In genomic region chr6:32473378-32474348, GRCh38 we compare ENCODE assay signal across 8 cellular contexts. TPM values are rescaled to one million over a fixed set of nuclear protein-coding genes. Genes with fewer than 3 reads are reported as not detected.
DNase-seq lines count a peak whose midpoint lies in the region; ATAC-seq, FAIRE-seq and TF ChIP-seq lines count a peak whose summit lies in the region.
"Not testable (repeated sequence)": the region's sequence is repeated elsewhere in the genome, so short reads cannot be mapped to it uniquely, and the experiment has no call there.
"Had no signal": no experiment of that assay in that cellular context is flagged by ENCODE, and none has a peak within 500 bp of the region (broad histone marks: within the 10 kb centered on the region; RNA-seq: fewer than 3 reads in every experiment).

No MANE protein-coding gene starts in this region.

- H3K27ac Mint-ChIP-seq in naive B cell: peak overlapping the region; percentile 99 to 100 (median 100)

- H3K27ac ChIP-seq in gastroesophageal sphincter: peak overlapping the region in 2 of 4 donors; percentile 37 to 51

- not testable (repeated sequence) for FAIRE-seq in HTR-8/SVneo (lab: Jason Lieb, UNC)
- peak; percentile 77 for FAIRE-seq in TTC549 (lab: Jason Lieb, UNC)

- H3K4me1 ChIP-seq in gastroesophageal sphincter: not testable (repeated sequence)

- not testable (repeated sequence) for H3K36me3 ChIP-seq in gastroesophageal sphincter

- DNase-seq in HTR-8/SVneo (ENCODE audit: insufficient read length, low spot score) (peak; percentile 12), naive B cell (peak; percentile 81)

- WGBS in gastroesophageal sphincter (ENCODE audit: low coverage in 1 of 2), 2 donors: 42 to 61% methylated on average over 6 to 9 of the region's 10 CpGs

- not testable (repeated sequence) for TF ChIP-seq EP300 in gastroesophageal sphincter (IDR thresholded peaks at IDR 0.05)

- H3K9me3 Mint-ChIP-seq in naive B cell: peaks cover 0 to 24% (median 6%) of the 10 kb centered on the region in 7 donors

- ATAC-seq in GM18498 (IDR thresholded peaks at IDR 0.05; ENCODE audit: unreplicated experiment): peak; percentile 96
- peak; percentile 73 for ATAC-seq in GM19467 (IDR thresholded peaks at IDR 0.05; ENCODE audit: unreplicated experiment)
- ATAC-seq in HG02852 (IDR thresholded peaks at IDR 0.05; ENCODE audit: unreplicated experiment): peak; percentile 96
- ATAC-seq in gastroesophageal sphincter: peak; percentile 87
- ATAC-seq in naive B cell (ENCODE audit: low read depth in 2 of 2): peak; percentile 90 to 92

- not testable (repeated sequence) for H3K27me3 ChIP-seq in gastroesophageal sphincter

- H3K4me3 Mint-ChIP-seq in naive B cell: peak overlapping the region; percentile 72 to 93 (median 84)

- H3K36me3 Mint-ChIP-seq in naive B cell: peaks cover 0 to 10% of the 10 kb centered on the region in 2 donors

- H3K27me3 Mint-ChIP-seq in naive B cell: not testable (repeated sequence)

- not testable (repeated sequence) for TF ChIP-seq CTCF in gastroesophageal sphincter (IDR thresholded peaks at IDR 0.05)

- peaks cover 26 to 40% (median 26%) of the 10 kb centered on the region in 3 donors for H3K4me1 Mint-ChIP-seq in naive B cell

- not testable (repeated sequence) for H3K4me3 ChIP-seq in gastroesophageal sphincter

- not testable (repeated sequence) for TF ChIP-seq POLR2A in gastroesophageal sphincter (IDR thresholded peaks at IDR 0.05)

- H3K9me3 ChIP-seq in gastroesophageal sphincter: not testable (repeated sequence)

RNA-seq across cellular contexts. Expression of gene HLA-DRA, which starts 34.0 kb away (rescaled TPM):
- 100 to 1,000 TPM in 2 of 4 donors, 10 to 100 TPM in 2; 43.6 to 285 (median 108) TPM for total RNA-seq in gastroesophageal sphincter
- polyA plus RNA-seq in naive B cell (ENCODE audit: low read depth in 6 of 6): over 10,000 TPM; 10,549 to 17,877 (median 15,091) TPM
- total RNA-seq: HT-29 had no signal

RNA-seq across cellular contexts. Expression of gene HLA-DRB5, which starts 56.4 kb away (rescaled TPM):
- 10 to 100 TPM in 1 of 4 donors, 1 to 10 TPM in 1, under 1 TPM in 1, not detected in 1; 0.93 to 50.6 (median 7.4) TPM for total RNA-seq in gastroesophageal sphincter
- 1,000 to 10,000 TPM in 1 of 6 donors, 100 to 1,000 TPM in 2, 10 to 100 TPM in 3; 55.2 to 2,377 (median 210) TPM for polyA plus RNA-seq in naive B cell (ENCODE audit: low read depth in 6 of 6)
- total RNA-seq: HT-29 had no signal
